In the genomic region with DNA sequence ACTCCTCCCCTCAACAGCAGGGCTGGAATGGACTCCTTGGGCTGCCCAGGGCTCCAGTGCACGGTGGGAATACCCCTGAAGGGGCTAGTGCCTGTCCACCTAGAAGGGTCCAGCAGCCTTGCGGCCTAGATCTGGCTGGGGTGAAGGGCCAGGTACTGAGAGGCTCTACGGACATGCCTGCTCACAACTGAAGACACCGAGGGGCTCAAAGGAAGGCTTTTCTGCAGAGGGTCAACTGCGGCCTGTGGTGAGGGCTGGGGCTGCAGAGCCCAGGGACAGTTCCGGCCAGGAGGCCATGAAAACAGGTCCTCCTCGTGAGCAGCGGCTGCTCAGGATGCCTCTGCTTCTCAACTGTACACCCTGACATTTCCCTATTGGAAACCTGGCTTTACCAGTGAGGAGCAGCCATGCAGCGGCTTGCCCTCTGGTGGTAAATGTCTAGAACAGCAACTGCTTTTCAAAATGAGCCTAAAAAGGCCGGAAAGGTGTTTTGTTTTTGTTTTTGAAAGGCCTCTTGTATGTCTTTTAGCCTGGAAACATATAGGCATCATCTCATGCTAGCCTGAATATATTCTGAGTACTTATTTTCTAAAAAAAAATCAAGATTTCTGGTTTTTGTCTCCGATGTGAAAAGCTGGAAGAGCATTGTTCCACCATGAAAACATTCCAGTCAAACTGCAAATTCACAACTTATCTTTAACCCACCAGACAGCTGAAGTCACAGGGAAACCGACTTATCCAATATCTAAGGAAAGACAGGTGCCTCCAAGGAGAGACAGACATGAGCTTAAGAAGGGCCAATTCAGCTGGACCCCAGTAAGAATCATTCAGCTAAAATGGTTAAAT, we compare ENCODE assay signal across 8 cellular contexts.
DNase-seq lines count a peak whose midpoint lies in the region; ATAC-seq and TF ChIP-seq lines count a peak whose summit lies in the region.

No MANE protein-coding gene starts in this region.

- DNase-seq in AML-193 (lab: John Stamatoyannopoulos, UW): peak; percentile 25 to 31
- no peak for DNase-seq in GM12864 (ENCODE audit: low read depth)
- DNase-seq in NCI-H526 treated with DMSO at 0.1 percent for 48 hours (lab: John Stamatoyannopoulos, UW): peak; percentile 11
- DNase-seq in activated effector memory CD4-positive, alpha-beta T cell treated with Interleukin-2 at 50 U/mL for 16 hours: peak; percentile 18
- peak; percentile 54 for DNase-seq in glomerular visceral epithelial cell (ENCODE audit: extremely low spot score)
- peak; percentile 79 for DNase-seq in posterior vena cava (ENCODE audit: low spot score)

- intact Hi-C loops in posterior vena cava (cut with DNase I): loop anchor here (5.0 to 10.0 kb wide), 3 partner anchors 125 to 275 kb away; no protein-coding TSS in a partner anchor

- no peak overlapping the region for H3K4me3 ChIP-seq in GM12864 (ENCODE audit: low read depth, low read length)

- TF ChIP-seq CTCF in GM12864 (IDR thresholded peaks at IDR 0.05; ENCODE audit: low read depth, low read length, missing control alignments): peak; percentile 85

- ATAC-seq in HG03139 (IDR thresholded peaks at IDR 0.05; ENCODE audit: unreplicated experiment) (no peak), GM19397 (IDR thresholded peaks at IDR 0.05; ENCODE audit: unreplicated experiment) (no peak)
